In genomic region chr7:332646-333398, GRCh38 we compare ENCODE assay signal across 1 cellular context.
TF ChIP-seq lines count a peak whose summit lies in the region.

No MANE protein-coding gene starts in this region.

TF ChIP-seq in HEK293, 187 proteins besides CTCF, POLR2A, EP300 and RAD21 (continued from another document and continues in another):
- TF ChIP-seq ATF2 (tag by site-specific recombination; IDR thresholded peaks at IDR 0.05; ENCODE audit: low read depth) (no peak), ZNF544 (tag by site-specific recombination; IDR thresholded peaks at IDR 0.05) (no peak), ZNF18 (tag by site-specific recombination; IDR thresholded peaks at IDR 0.05) (no peak), GLIS2 (tag by site-specific recombination; IDR thresholded peaks at IDR 0.05) (peak; percentile 18; the same call in 1 of the 2 replicates), MEIS1 (CRISPR knock-in tag; IDR thresholded peaks at IDR 0.05; ENCODE audit: borderline replicate concordance) (no peak), SETDB1 (IDR thresholded peaks at IDR 0.05; ENCODE audit: insufficient read length, low read length) (no peak), BCL11A (tag by site-specific recombination; IDR thresholded peaks at IDR 0.05; ENCODE audit: low read depth) (no peak), PRDM10 (tag by site-specific recombination; IDR thresholded peaks at IDR 0.05) (no peak), ZNF558 (tag by site-specific recombination; IDR thresholded peaks at IDR 0.05) (no peak), ZNF530 (tag by site-specific recombination; IDR thresholded peaks at IDR 0.05; ENCODE audit: low read depth) (no peak), PATZ1 (tag by site-specific recombination; IDR thresholded peaks at IDR 0.05) (peak; percentile 78), ZNF311 (tag by site-specific recombination; IDR thresholded peaks at IDR 0.05; ENCODE audit: borderline replicate concordance) (no peak), OSR2 (tag by site-specific recombination; IDR thresholded peaks at IDR 0.05) (no peak), ZNF777 (tag by site-specific recombination; IDR thresholded peaks at IDR 0.05; ENCODE audit: borderline replicate concordance) (no peak), ZNF521 (tag by site-specific recombination; IDR thresholded peaks at IDR 0.05) (no peak), YY1 (tag by site-specific recombination; IDR thresholded peaks at IDR 0.05) (no peak), ZBTB1 (tag by site-specific recombination; IDR thresholded peaks at IDR 0.05) (no peak), ZBTB11 (tag by site-specific recombination; conservative IDR thresholded peaks at IDR 0.05; ENCODE audit: low read depth) (no peak), ZXDB (tag by site-specific recombination; IDR thresholded peaks at IDR 0.05) (no peak), SCRT1 (tag by site-specific recombination; IDR thresholded peaks at IDR 0.05; ENCODE audit: borderline replicate concordance) (no peak), ZNF549 (tag by site-specific recombination; IDR thresholded peaks at IDR 0.05) (no peak), ZNF529 (tag by site-specific recombination; IDR thresholded peaks at IDR 0.05; ENCODE audit: insufficient replicate concordance) (no peak), ZNF776 (tag by site-specific recombination; IDR thresholded peaks at IDR 0.05; ENCODE audit: borderline replicate concordance) (no peak), KLF10 (tag by site-specific recombination; IDR thresholded peaks at IDR 0.05) (no peak), ZFP3 (tag by site-specific recombination; IDR thresholded peaks at IDR 0.05; ENCODE audit: low read depth) (no peak), ZNF132 (tag by site-specific recombination; IDR thresholded peaks at IDR 0.05; ENCODE audit: borderline replicate concordance) (no peak), ZNF138 (tag by site-specific recombination; IDR thresholded peaks at IDR 0.05; ENCODE audit: borderline replicate concordance) (no peak), ZBTB48 (tag by site-specific recombination; IDR thresholded peaks at IDR 0.05) (peak; percentile 30; the same call in 1 of the 2 replicates), ZSCAN30 (tag by site-specific recombination; IDR thresholded peaks at IDR 0.05) (peak; percentile 76), ZNF302 (tag by site-specific recombination; IDR thresholded peaks at IDR 0.05; ENCODE audit: low read depth) (no peak), KLF9 (tag by site-specific recombination; IDR thresholded peaks at IDR 0.05; ENCODE audit: low read depth) (no peak), ZNF488 (tag by site-specific recombination; IDR thresholded peaks at IDR 0.05) (no peak), ZNF146 (tag by site-specific recombination; IDR thresholded peaks at IDR 0.05) (no peak), ZNF335 (tag by site-specific recombination; conservative IDR thresholded peaks at IDR 0.05) (peak; percentile 45), MZF1 (tag by site-specific recombination; IDR thresholded peaks at IDR 0.05; ENCODE audit: borderline replicate concordance) (no peak), ZNF707 (tag by site-specific recombination; IDR thresholded peaks at IDR 0.05) (no peak), ZNF473 (tag by site-specific recombination; IDR thresholded peaks at IDR 0.05) (no peak), ZNF223 (tag by site-specific recombination; IDR thresholded peaks at IDR 0.05) (no peak), ZNF624 (tag by site-specific recombination; IDR thresholded peaks at IDR 0.05) (no peak), ZNF571 (tag by site-specific recombination; IDR thresholded peaks at IDR 0.05) (no peak), ZNF114 (tag by site-specific recombination; IDR thresholded peaks at IDR 0.05) (no peak), SP3 (tag by site-specific recombination; IDR thresholded peaks at IDR 0.05) (0 out of 2 replicates have a peak, but pooled peaks have one; percentile 41), ZNF561 (tag by site-specific recombination; IDR thresholded peaks at IDR 0.05; ENCODE audit: borderline replicate concordance) (peak; percentile 83; the same call in 1 of the 2 replicates), ZNF785 (tag by site-specific recombination; IDR thresholded peaks at IDR 0.05) (no peak), ZNF121 (tag by site-specific recombination; IDR thresholded peaks at IDR 0.05) (no peak), ZNF449 (tag by site-specific recombination; IDR thresholded peaks at IDR 0.05) (peak; percentile 34; the same call in 1 of the 2 replicates), ZNF791 (tag by site-specific recombination; IDR thresholded peaks at IDR 0.05) (no peak), GLI2 (tag by site-specific recombination; IDR thresholded peaks at IDR 0.05; ENCODE audit: borderline replicate concordance, low read depth) (no peak), ZFP41 (tag by site-specific recombination; IDR thresholded peaks at IDR 0.05; ENCODE audit: borderline replicate concordance) (no peak), SP7 (tag by site-specific recombination; IDR thresholded peaks at IDR 0.05) (peak; percentile 56), AEBP2 (tag by site-specific recombination; IDR thresholded peaks at IDR 0.05; ENCODE audit: borderline replicate concordance) (no peak), ZNF362 (tag by site-specific recombination; IDR thresholded peaks at IDR 0.05) (no peak), GLI4 (tag by site-specific recombination; IDR thresholded peaks at IDR 0.05) (no peak), ZNF2 (tag by site-specific recombination; IDR thresholded peaks at IDR 0.05) (peak; percentile 80)
